ENCODE assay signal across 26 cellular contexts in genomic region chr5:125899006-125899405, GRCh38.
"Had no signal": no experiment of that assay in that cellular context is flagged by ENCODE, and none has a peak within 500 bp of the region (broad histone marks: within the 10 kb centered on the region; RNA-seq: fewer than 3 reads in every experiment).

No MANE protein-coding gene starts in this region.

- H3K36me3 ChIP-seq: brain microvascular endothelial cell, gastroesophageal sphincter had no signal

- ATAC-seq: activated CD4-positive, alpha-beta T cell treated with anti-CD3 and anti-CD28 coated beads for 36 hours; activated naive CD4-positive, alpha-beta T cell treated with anti-CD3 and anti-CD28 coated beads, Interleukin-2, amount 50 U/mL, for 72 hours; activated T-cell treated with anti-CD3 and anti-CD28 coated beads, Interleukin-2, amount 50 U/mL, for 72 hours; esophagus mucosa; gastroesophageal sphincter had no signal

- H3K9me3 ChIP-seq: gastroesophageal sphincter had no signal

- H3K9me3 Mint-ChIP-seq: activated CD4-positive, alpha-beta T cell treated with anti-CD3 and anti-CD28 coated beads, Interleukin-2, amount 10 ng/mL, durations not matched to agents 24 days and 14 days; endodermal cell had no signal

- H3K27me3 Mint-ChIP-seq: activated CD4-positive, alpha-beta memory T cell treated with anti-CD3 and anti-CD28 coated beads for 36 hours; activated CD4-positive, alpha-beta T cell treated with anti-CD3 and anti-CD28 coated beads for 36 hours; activated CD4-positive, alpha-beta T cell treated with anti-CD3 and anti-CD28 coated beads, Interleukin-2, amount 10 ng/mL, durations not matched to agents 24 days and 14 days; activated naive CD4-positive, alpha-beta T cell treated with anti-CD3 and anti-CD28 coated beads, Interleukin-2, amount 10 ng/mL, durations not matched to agents 7 days and 5 days; activated naive CD8-positive, alpha-beta T cell treated with anti-CD3 and anti-CD28 coated beads, Interleukin-2, amount 10 ng/mL, durations not matched to agents 7 days and 5 days; activated T-cell treated with anti-CD3 and anti-CD28 coated beads, Interleukin-2, amount 50 U/mL, for 24 hours; central memory CD8-positive, alpha-beta T cell; dendritic cell treated with granulocyte-macrophage colony-stimulating factor and Interleukin-4, amounts not matched to agents 40 ng/mL and 50 ng/mL, for 4 days had no signal

- DNase-seq: activated CD4-positive, alpha-beta memory T cell treated with anti-CD3 and anti-CD28 coated beads for 36 hours; activated CD4-positive, alpha-beta T cell treated with anti-CD3 and anti-CD28 coated beads for 36 hours; activated CD4-positive, alpha-beta T cell treated with anti-CD3 and anti-CD28 coated beads, Interleukin-2, amount 10 ng/mL, durations not matched to agents 24 days and 14 days; activated CD4-positive, CD25-positive, alpha-beta regulatory T cell; activated CD4-positive, CD25-positive, alpha-beta regulatory T cell treated with anti-CD3 and anti-CD28 coated beads, Interleukin-2, amount 50 U/mL, for 72 hours; activated CD8-positive, alpha-beta memory T cell treated with anti-CD3 and anti-CD28 coated beads, Interleukin-2, amount 50 U/mL, for 48 hours; activated gamma-delta T cell; activated naive CD4-positive, alpha-beta T cell; activated naive CD4-positive, alpha-beta T cell treated with anti-CD3 and anti-CD28 coated beads, Interleukin-2, amount 10 ng/mL, durations not matched to agents 7 days and 5 days; activated naive CD8-positive, alpha-beta T cell treated with anti-CD3 and anti-CD28 coated beads, Interleukin-2, amount 10 ng/mL, durations not matched to agents 7 days and 5 days; activated T-cell treated with anti-CD3 and anti-CD28 coated beads for 4 hours; activated T-cell treated with anti-CD3 and anti-CD28 coated beads, Interleukin-2, amount 50 U/mL, for 24 hours; activated T-cell treated with anti-CD3 and anti-CD28 coated beads, Interleukin-2, amount 50 U/mL, for 72 hours; anterior cingulate cortex; brain microvascular endothelial cell; dorsolateral prefrontal cortex; effector memory CD4-positive, alpha-beta T cell; endodermal cell; foreskin melanocyte; T-helper 2 cell had no signal

- H3K27me3 ChIP-seq: brain microvascular endothelial cell, dorsolateral prefrontal cortex, gastroesophageal sphincter had no signal

- H3K4me1 ChIP-seq: gastroesophageal sphincter had no signal

- H3K36me3 Mint-ChIP-seq: activated CD4-positive, alpha-beta memory T cell treated with anti-CD3 and anti-CD28 coated beads for 36 hours; activated naive CD4-positive, alpha-beta T cell treated with anti-CD3 and anti-CD28 coated beads, Interleukin-2, amount 10 ng/mL, durations not matched to agents 7 days and 5 days; activated naive CD4-positive, alpha-beta T cell treated with anti-CD3 and anti-CD28 coated beads, Interleukin-2, amount 50 U/mL, for 72 hours; activated naive CD8-positive, alpha-beta T cell treated with anti-CD3 and anti-CD28 coated beads, Interleukin-2, amount 10 ng/mL, durations not matched to agents 7 days and 5 days had no signal

- H3K4me3 ChIP-seq: coronary artery, dorsolateral prefrontal cortex, gastroesophageal sphincter had no signal

- H3K27ac Mint-ChIP-seq: activated CD4-positive, alpha-beta memory T cell treated with anti-CD3 and anti-CD28 coated beads for 36 hours; activated CD4-positive, alpha-beta T cell treated with anti-CD3 and anti-CD28 coated beads for 36 hours; activated CD4-positive, alpha-beta T cell treated with anti-CD3 and anti-CD28 coated beads, Interleukin-2, amount 10 ng/mL, durations not matched to agents 24 days and 14 days; activated naive CD4-positive, alpha-beta T cell treated with anti-CD3 and anti-CD28 coated beads, Interleukin-2, amount 10 ng/mL, durations not matched to agents 7 days and 5 days; activated naive CD4-positive, alpha-beta T cell treated with anti-CD3 and anti-CD28 coated beads, Interleukin-2, amount 50 U/mL, for 72 hours; activated naive CD8-positive, alpha-beta T cell treated with anti-CD3 and anti-CD28 coated beads, Interleukin-2, amount 10 ng/mL, durations not matched to agents 7 days and 5 days; activated T-cell treated with anti-CD3 and anti-CD28 coated beads, Interleukin-2, amount 50 U/mL, for 24 hours; activated T-cell treated with anti-CD3 and anti-CD28 coated beads, Interleukin-2, amount 50 U/mL, for 72 hours; dendritic cell treated with granulocyte-macrophage colony-stimulating factor and Interleukin-4, amounts not matched to agents 40 ng/mL and 50 ng/mL, for 4 days; endodermal cell had no signal

- H3K4me1 Mint-ChIP-seq: activated CD4-positive, alpha-beta T cell treated with anti-CD3 and anti-CD28 coated beads for 36 hours; activated CD4-positive, alpha-beta T cell treated with anti-CD3 and anti-CD28 coated beads, Interleukin-2, amount 10 ng/mL, durations not matched to agents 24 days and 14 days; activated naive CD4-positive, alpha-beta T cell treated with anti-CD3 and anti-CD28 coated beads, Interleukin-2, amount 10 ng/mL, durations not matched to agents 7 days and 5 days; activated naive CD8-positive, alpha-beta T cell treated with anti-CD3 and anti-CD28 coated beads, Interleukin-2, amount 10 ng/mL, durations not matched to agents 7 days and 5 days; central memory CD8-positive, alpha-beta T cell; endodermal cell had no signal

- H3K4me3 Mint-ChIP-seq: activated CD4-positive, alpha-beta memory T cell treated with anti-CD3 and anti-CD28 coated beads for 36 hours; activated CD4-positive, alpha-beta T cell treated with anti-CD3 and anti-CD28 coated beads for 36 hours; activated CD4-positive, alpha-beta T cell treated with anti-CD3 and anti-CD28 coated beads, Interleukin-2, amount 10 ng/mL, durations not matched to agents 24 days and 14 days; activated naive CD4-positive, alpha-beta T cell treated with anti-CD3 and anti-CD28 coated beads, Interleukin-2, amount 10 ng/mL, durations not matched to agents 7 days and 5 days; activated naive CD8-positive, alpha-beta T cell treated with anti-CD3 and anti-CD28 coated beads, Interleukin-2, amount 10 ng/mL, durations not matched to agents 7 days and 5 days; activated T-cell treated with anti-CD3 and anti-CD28 coated beads, Interleukin-2, amount 50 U/mL, for 24 hours; activated T-cell treated with anti-CD3 and anti-CD28 coated beads, Interleukin-2, amount 50 U/mL, for 72 hours; central memory CD8-positive, alpha-beta T cell; dendritic cell treated with granulocyte-macrophage colony-stimulating factor and Interleukin-4, amounts not matched to agents 40 ng/mL and 50 ng/mL, for 4 days; endodermal cell had no signal

- H3K27ac ChIP-seq: brain microvascular endothelial cell, coronary artery, dorsolateral prefrontal cortex, gastroesophageal sphincter had no signal
